Comparison of ENCODE assay signal across 8 cellular contexts in the genomic region with DNA sequence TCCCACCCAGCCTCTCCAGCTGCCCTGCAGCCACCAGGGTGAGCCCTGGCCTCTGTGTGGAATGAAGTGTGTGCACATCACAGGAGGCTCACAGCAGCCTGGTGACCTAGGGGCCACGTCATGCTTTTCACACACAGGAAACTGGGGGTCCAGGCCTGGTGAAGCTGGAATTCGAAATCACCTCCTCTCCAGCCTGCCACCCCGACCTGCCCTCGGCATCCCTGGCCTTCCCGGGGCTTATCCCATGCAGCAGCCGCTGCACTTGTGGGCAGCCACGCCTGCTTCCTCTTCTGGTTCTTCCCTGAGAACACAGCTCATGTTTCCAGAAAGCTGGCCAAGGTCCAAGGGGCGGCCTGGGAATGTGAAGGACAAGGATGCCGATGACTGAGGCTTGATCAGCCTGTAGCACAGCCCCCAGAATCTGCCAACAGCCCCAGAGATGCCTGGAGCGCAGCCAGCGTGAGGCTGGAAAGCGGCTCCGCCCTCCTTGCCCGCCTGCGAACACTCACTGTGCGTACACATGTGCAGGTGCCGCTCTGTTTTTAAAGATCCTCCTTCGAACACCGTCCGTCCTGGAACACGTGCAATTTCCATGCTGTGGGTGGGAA. TPM values are rescaled to one million over a fixed set of nuclear protein-coding genes. Genes with fewer than 3 reads are reported as not detected.
A peak's percentile ranks its signal among the peaks of the same experiment; 100 is the strongest.
DNase-seq lines count a peak whose midpoint lies in the region; ATAC-seq and TF ChIP-seq lines count a peak whose summit lies in the region.

No MANE protein-coding gene starts in this region.

- H3K9me3 ChIP-seq in lung (ENCODE audit: control insufficient read depth in 2 of 2, insufficient read depth in 1 of 2, low read length in 1 of 2) = no peaks in the 10 kb centered on the region

- no peak for TF ChIP-seq CTCF in lung (IDR thresholded peaks at IDR 0.05; ENCODE audit: control extremely low read depth, extremely low read depth)
- no peak for TF ChIP-seq CTCF in progenitor cell of endocrine pancreas (IDR thresholded peaks at IDR 0.05; ENCODE audit: unreplicated experiment)

- no peaks in the 10 kb centered on the region for H3K4me1 Mint-ChIP-seq in progenitor cell of endocrine pancreas (ENCODE audit: low read depth)

- no peak overlapping the region for H3K4me3 ChIP-seq in lung

- H3K27me3 ChIP-seq in lung (ENCODE audit: control insufficient read depth, insufficient read depth) = peaks cover 4% of the 10 kb centered on the region

- peak; percentile 99 for DNase-seq in DMS79 treated with DMSO at 0.1 percent for 48 hours (lab: John Stamatoyannopoulos, UW)
- DNase-seq in NCI-H2196 (lab: John Stamatoyannopoulos, UW; ENCODE audit: unreplicated experiment) = peak; percentile 96
- peak; percentile 87 to 92 for DNase-seq in T47D (ENCODE audit: low read depth in 1 of 2, low spot score in 1 of 2)
- peak; percentile 77 for DNase-seq in lung (ENCODE audit: low spot score)
- DNase-seq in GM19240 (ENCODE audit: insufficient read length, low spot score) = no peak
- no peak for DNase-seq in progenitor cell of endocrine pancreas (ENCODE audit: low spot score, unreplicated experiment)
- no peak for DNase-seq in DMS114 treated with DMSO at 0.1 percent for 48 hours (lab: John Stamatoyannopoulos, UW; ENCODE audit: unreplicated experiment)

- H3K27ac Mint-ChIP-seq in progenitor cell of endocrine pancreas = no peak overlapping the region

- ATAC-seq in lung (ENCODE audit: insufficient read depth, low FRiP score) (peak; percentile 13), HG03175 (IDR thresholded peaks at IDR 0.05; ENCODE audit: unreplicated experiment) (no peak)

- no peaks in the 10 kb centered on the region for H3K9me3 Mint-ChIP-seq in progenitor cell of endocrine pancreas (ENCODE audit: low read depth)

- no peaks in the 10 kb centered on the region for H3K36me3 ChIP-seq in lung (ENCODE audit: control insufficient read depth in 2 of 2, insufficient read depth in 2 of 2, low read length in 2 of 2)

- H3K4me1 ChIP-seq in lung (ENCODE audit: control insufficient read depth in 2 of 2, insufficient read depth in 2 of 2, low read length in 2 of 2) = peaks cover 0 to 6% of the 10 kb centered on the region in 2 donors

- no peaks in the 10 kb centered on the region for H3K36me3 Mint-ChIP-seq in progenitor cell of endocrine pancreas (ENCODE audit: insufficient read depth)

- in situ Hi-C loops in T47D (cut with HindIII; ENCODE audit: low pct_unique_long_range_greater_than_20kb, low sequenced_read_pairs) = no loop called here

- H3K27me3 Mint-ChIP-seq in progenitor cell of endocrine pancreas = peaks cover 55% of the 10 kb centered on the region

- WGBS in lung, 2 donors = 18 to 32% methylated on average over 21 of the region's 21 CpGs

- no peak overlapping the region for H3K4me3 Mint-ChIP-seq in progenitor cell of endocrine pancreas (ENCODE audit: low read depth)

- H3K27ac ChIP-seq in lung (ENCODE audit: low read depth in 1 of 2, low read length in 1 of 2) = peak overlapping the region in 1 of 2 donors; percentile 33

RNA-seq across cellular contexts. Expression of a gene that starts 4.2 kb away (rescaled TPM):
- 1 to 10 TPM in 1 of 2 donors, under 1 TPM in 1; 0.46 to 1.1 TPM for total RNA-seq in lung
- polyA plus RNA-seq in lung = 1 to 10 TPM in 1 of 2 donors, under 1 TPM in 1; 0.02 to 3.7 TPM
- 0.13 TPM in 1 of 2 replicates, not detected in the other for total RNA-seq in progenitor cell of endocrine pancreas

Comparison
In these comparisons a context has a peak if more than half of its experiments do, and no peak if none do; other contexts are left out.
1. DNase-seq: peak in DMS79 treated with DMSO at 0.1 percent for 48 hours (single experiment), NCI-H2196 (single experiment), T47D (2 of 2) and lung (single experiment); none in GM19240 (single experiment), progenitor cell of endocrine pancreas (single experiment) and DMS114 treated with DMSO at 0.1 percent for 48 hours (single experiment).